Comparison of ENCODE assay signal across 8 cellular contexts in genomic region chrX:53716328-53717088, GRCh38. TPM values are rescaled to one million over a fixed set of nuclear protein-coding genes. Genes with fewer than 3 reads are reported as not detected.
DNase-seq lines count a peak whose midpoint lies in the region; ATAC-seq and TF ChIP-seq lines count a peak whose summit lies in the region.

No MANE protein-coding gene starts in this region.

- no peak overlapping the region for H3K27ac ChIP-seq in IMR-90 (ENCODE audit: insufficient read depth, low read length)

- in situ Hi-C loops in IMR-90 (cut with MboI; ENCODE audit: low sequenced_read_pairs), result no loop called here

- no peak for TF ChIP-seq POLR2A in IMR-90 (IDR thresholded peaks at IDR 0.05; ENCODE audit: low read depth, low read length)

- BruUV-seq in IMR-90 (replicated peaks; lab: Mats Ljungman, UMichigan), result no TSS peak

- H2BK15ac ChIP-seq in IMR-90 (ENCODE audit: low read depth, low read length), result no peak overlapping the region

- POLR2A ChIA-PET in IMR-90 (lab: Charles Lee; ENCODE audit: unreplicated experiment), result no interaction called here
- POLR2A ChIA-PET in naive thymus-derived CD8-positive, alpha-beta T cell (lab: Charles Lee), result interaction anchor here (1.3 to 2.3 kb wide), 2 partner anchors 30 to 33 kb away, joined by 6 to 22 read pairs; partner anchors contain the start of gene HUWE1

- peaks cover 22 to 50% (median 48%) of the 10 kb centered on the region in 4 donors for H3K4me1 Mint-ChIP-seq in naive thymus-derived CD8-positive, alpha-beta T cell

- no peaks in the 10 kb centered on the region for H3K9me3 ChIP-seq in IMR-90 (ENCODE audit: control insufficient read depth, insufficient read depth, low read length)

- H2BK20ac ChIP-seq in IMR-90 (ENCODE audit: low read depth, low read length), result no peak overlapping the region

- no peaks in the 10 kb centered on the region for H3K79me1 ChIP-seq in IMR-90 (ENCODE audit: low read depth in 1 of 2, low read length in 2 of 2)

- no peak overlapping the region for H3K14ac ChIP-seq in IMR-90 (replicated peaks; ENCODE audit: low read depth, low read length)

- H3K9me3 Mint-ChIP-seq in naive thymus-derived CD8-positive, alpha-beta T cell, result no peaks in the 10 kb centered on the region

- no peak overlapping the region for H4K91ac ChIP-seq in IMR-90 (ENCODE audit: insufficient read depth, low read depth, low read length)

- H3K4me3 Mint-ChIP-seq in naive thymus-derived CD8-positive, alpha-beta T cell, result peak overlapping the region; percentile 42 to 88 (median 76)

- H2BK120ac ChIP-seq in IMR-90 (ENCODE audit: low read depth, low read length), result no peak overlapping the region

- H3K4me1 ChIP-seq in IMR-90 (ENCODE audit: control insufficient read depth, insufficient read depth, low read length), result peaks cover 6% of the 10 kb centered on the region; the same call in 1 of the 2 replicates

- 0 out of 2 replicates have a peak, but pooled peaks cover 3% of the 10 kb centered on the region for H3K9me1 ChIP-seq in IMR-90 (ENCODE audit: insufficient read depth, low read length)

- no peak overlapping the region for H3K56ac ChIP-seq in IMR-90 (ENCODE audit: extremely low read depth, insufficient read depth, low read length)

- CTCF ChIA-PET in IMR-90 (lab: Yijun Ruan, JAX), result interaction anchor here (0.6 kb wide), 1 partner anchor 203 kb away, joined by 3 read pairs; no protein-coding TSS in a partner anchor

- no peak overlapping the region for H2AFZ ChIP-seq in IMR-90 (replicated peaks; ENCODE audit: low read length, poor library complexity)

- peaks cover 6% of the 10 kb centered on the region for H3K27me3 ChIP-seq in IMR-90 (ENCODE audit: control insufficient read depth, insufficient read depth, low read length)

- DNase-seq in IMR-90, result peak; percentile 48
- DNase-seq in activated CD8-positive, alpha-beta memory T cell treated with anti-CD3 and anti-CD28 coated beads for 24 hours, result peak; percentile 69
- DNase-seq in naive thymus-derived CD8-positive, alpha-beta T cell, result peak in 9 of 10 donors; percentile 17 to 71 (median 43)
- no peak for DNase-seq in NCI-H1436 (lab: John Stamatoyannopoulos, UW)
- no peak for DNase-seq in omental fat pad (ENCODE audit: low spot score)
- no peak for DNase-seq in cerebellum (ENCODE audit: low spot score)

- peak overlapping the region; percentile 52 for H3K4me3 ChIP-seq in GM12875 (ENCODE audit: low read depth, low read length)
- H3K4me3 ChIP-seq in IMR-90 (ENCODE audit: insufficient read depth, low read depth, low read length), result no peak overlapping the region

- H4K20me1 ChIP-seq in IMR-90 (ENCODE audit: insufficient read depth, low read length), result no peaks in the 10 kb centered on the region

- WGBS in IMR-90 (ENCODE audit: extremely low coverage in 2 of 2, insufficient read length in 1 of 2), 2 experiments, result 50% methylated on average over 1 of the region's 4 CpGs; no CpG with 5 or more reads in 1 of the 2 experiments

- H3K18ac ChIP-seq in IMR-90 (ENCODE audit: low read depth, low read length), result no peak overlapping the region

- no peak overlapping the region for H3K4me2 ChIP-seq in IMR-90 (ENCODE audit: low read depth, low read length)

- no peak overlapping the region for H2AK5ac ChIP-seq in IMR-90 (ENCODE audit: low read depth, low read length)

- H3K27me3 Mint-ChIP-seq in naive thymus-derived CD8-positive, alpha-beta T cell, result no peaks in the 10 kb centered on the region

- no peak overlapping the region for H3K4ac ChIP-seq in IMR-90 (ENCODE audit: low read depth, low read length)

- dilution Hi-C loops in IMR-90 (cut with HindIII; ENCODE audit: low sequenced_read_pairs, unreplicated experiment), result no loop called here

- H3K27ac Mint-ChIP-seq in naive thymus-derived CD8-positive, alpha-beta T cell, result peak overlapping the region; percentile 87 to 96 (median 94)

- H3K23ac ChIP-seq in IMR-90 (ENCODE audit: low read depth, low read length), result no peak overlapping the region

- no peak for TF ChIP-seq RAD21 in IMR-90 (IDR thresholded peaks at IDR 0.05; ENCODE audit: low read length)

- no peak overlapping the region for H4K5ac ChIP-seq in IMR-90 (ENCODE audit: low read depth, low read length)

- no peak overlapping the region for H3K9ac ChIP-seq in IMR-90 (ENCODE audit: low read depth, low read length)

- H3K36me3 ChIP-seq in IMR-90 (ENCODE audit: control insufficient read depth, insufficient read depth, low read length), result no peaks in the 10 kb centered on the region

- H3K36me3 Mint-ChIP-seq in naive thymus-derived CD8-positive, alpha-beta T cell, result no peaks in the 10 kb centered on the region

- ATAC-seq in IMR-90 (ENCODE audit: low read depth) (no peak), omental fat pad (ENCODE audit: low FRiP score) (no peak), GM18519 (IDR thresholded peaks at IDR 0.05; ENCODE audit: low FRiP score, unreplicated experiment) (no peak)
- ATAC-seq in naive thymus-derived CD8-positive, alpha-beta T cell, result peak; percentile 45 to 61

- H2AK9ac ChIP-seq in IMR-90 (replicated peaks; ENCODE audit: low read depth, low read length, poor library complexity), result no peak overlapping the region

- H2BK5ac ChIP-seq in IMR-90 (ENCODE audit: low read depth, low read length, poor library complexity, severe bottlenecking), result no peak overlapping the region

- no peak overlapping the region for H4K8ac ChIP-seq in IMR-90 (ENCODE audit: low read depth in 2 of 2, low read length in 2 of 2)

- TF ChIP-seq CTCF in GM12875 (IDR thresholded peaks at IDR 0.05; ENCODE audit: borderline replicate concordance, insufficient read depth, low read depth, low read length) (no peak), IMR-90 (conservative IDR thresholded peaks at IDR 0.05; ENCODE audit: low read depth, low read length) (no peak), omental fat pad (IDR thresholded peaks at IDR 0.05) (no peak)

- intact Hi-C loops in IMR-90 (cut with micrococcal nuclease), result no loop called here

TF ChIP-seq in IMR-90, 13 proteins besides CTCF, POLR2A, EP300 and RAD21:
- no peak for TF ChIP-seq ELK1 (IDR thresholded peaks at IDR 0.05; ENCODE audit: borderline replicate concordance, low read depth, low read length)

RNA-seq across cellular contexts. Expression of gene HUWE1, which starts 30.0 kb away (rescaled TPM):
- 52.8 and 57.7 TPM in 2 replicates for total RNA-seq in IMR-90 (2012; rRNA removed)
- 47.6 and 49.0 TPM in 2 replicates for polyA plus RNA-seq in IMR-90 (2012; rRNA removed)
- 23.6 and 32.5 TPM in 2 replicates for polyA plus RNA-seq in IMR-90 (2012; cell fraction: cytosol; rRNA removed)
- polyA plus RNA-seq in IMR-90 (2012; cell fraction: nucleus; rRNA removed; ENCODE audit: low replicate concordance), result 78.3 and 128 TPM in 2 replicates
- 100 to 1,000 TPM; 178 to 189 TPM for total RNA-seq in naive thymus-derived CD8-positive, alpha-beta T cell
- 10 to 100 TPM in 2 of 3 donors, 1 to 10 TPM in 1; 8.0 to 16.3 (median 12.0) TPM for polyA plus RNA-seq in naive thymus-derived CD8-positive, alpha-beta T cell
- 100 to 1,000 TPM in 3 of 4 donors, 10 to 100 TPM in 1; 91.3 to 137 (median 118) TPM for total RNA-seq in omental fat pad
- total RNA-seq in cerebellum, result 113 TPM

Comparison
In these comparisons a context has a peak if more than half of its experiments do, and no peak if none do; other contexts are left out.
1. ATAC-seq: peak in naive thymus-derived CD8-positive, alpha-beta T cell (2 of 2); none in IMR-90 (single experiment), omental fat pad (single experiment) and GM18519 (single experiment).
2. DNase-seq: peak in IMR-90 (single experiment), activated CD8-positive, alpha-beta memory T cell treated with anti-CD3 and anti-CD28 coated beads for 24 hours (single experiment) and naive thymus-derived CD8-positive, alpha-beta T cell (9 of 10); none in NCI-H1436 (single experiment), omental fat pad (single experiment) and cerebellum (single experiment).